Comparison of ENCODE assay signal across 10 cellular contexts in the genomic region with DNA sequence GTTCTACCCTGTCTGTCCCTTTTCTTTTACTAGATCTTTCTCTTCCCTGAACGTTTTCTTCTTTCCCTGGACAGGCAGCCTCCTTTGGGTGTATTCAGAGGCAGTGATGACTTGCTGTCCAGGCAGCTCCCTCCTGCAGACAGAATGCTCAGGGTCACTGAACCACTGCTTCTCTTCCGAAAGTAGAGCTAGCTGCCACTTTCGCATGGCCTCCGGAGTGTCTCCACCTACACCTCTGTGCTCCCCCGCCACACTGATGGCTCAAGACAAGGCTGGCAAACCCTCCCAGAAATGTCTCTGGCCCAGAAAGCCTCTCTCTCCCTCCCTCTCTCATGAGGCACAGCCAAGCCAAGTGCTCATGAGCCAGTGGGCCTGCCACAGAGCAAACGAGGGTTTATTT.
"Had no signal": no experiment of that assay in that cellular context is flagged by ENCODE, and none has a peak within 500 bp of the region (broad histone marks: within the 10 kb centered on the region; RNA-seq: fewer than 3 reads in every experiment).

No MANE protein-coding gene starts in this region.

- H3K4me3 Mint-ChIP-seq: HFFc6 had no signal

- H3K36me3 ChIP-seq: HAP-1 had no signal

- H3K4me1 ChIP-seq: HAP-1 had no signal

- H3K9me3 ChIP-seq: HAP-1 had no signal

- ATAC-seq: HCT116, HepG2, K562 had no signal

- H3K27ac Mint-ChIP-seq: HFFc6 had no signal

- H2AFZ ChIP-seq: GM23248 had no signal

- H3K27ac ChIP-seq: GM23248, HL-60 had no signal

- H3K4me3 ChIP-seq: GM23248, HAP-1, K562 had no signal

- H3K9ac ChIP-seq: GM23248 had no signal

- H3K9me3 Mint-ChIP-seq: HFFc6 had no signal

- DNase-seq: GM23248, GOT3, H7, HFFc6, IMR-90 had no signal
